26 cellular contexts compared by ENCODE assay signal in genomic region chr14:100607611-100607956, GRCh38. TPM values are rescaled to one million over a fixed set of nuclear protein-coding genes. Genes with fewer than 3 reads are reported as not detected.
DNase-seq lines count a peak whose midpoint lies in the region; ATAC-seq, FAIRE-seq and TF ChIP-seq lines count a peak whose summit lies in the region.
"Had no signal": no experiment of that assay in that cellular context is flagged by ENCODE, and none has a peak within 500 bp of the region (broad histone marks: within the 10 kb centered on the region; RNA-seq: fewer than 3 reads in every experiment).

No MANE protein-coding gene starts in this region.

- H3K18ac ChIP-seq in neuronal stem cell (ENCODE audit: low read length): peak overlapping the region; percentile 59

- H3K14ac ChIP-seq in neuronal stem cell (ENCODE audit: low read length): no peak overlapping the region

- no peak overlapping the region for H2BK12ac ChIP-seq in neuronal stem cell (ENCODE audit: low read length)

- H3K4me1 ChIP-seq in RWPE2 (ENCODE audit: insufficient read depth, poor library complexity, severe bottlenecking) (no peaks in the 10 kb centered on the region), neuronal stem cell (ENCODE audit: control insufficient read depth in 2 of 2, insufficient read depth in 1 of 2, low read depth in 1 of 2, low read length in 2 of 2) (peaks cover 9 to 10% of the 10 kb centered on the region in 2 donors), upper lobe of right lung (no peaks in the 10 kb centered on the region)
- H3K4me1 ChIP-seq: HAP-1, SJSA1 had no signal

- H4K8ac ChIP-seq in neuronal stem cell (ENCODE audit: low read depth, low read length): no peak overlapping the region

- no peak for FAIRE-seq in H54 (lab: Jason Lieb, UNC)
- FAIRE-seq: A204.1, HTR-8/SVneo had no signal

- DNase-seq in Right ventricle myocardium inferior (ENCODE audit: missing footprints) (peak; percentile 5), cardiac septum (ENCODE audit: low spot score) (no peak), RWPE2 (ENCODE audit: low spot score) (peak; percentile 69), neuronal stem cell (ENCODE audit: low spot score) (no peak), upper lobe of right lung (peak; percentile 40), H54 (ENCODE audit: insufficient read length, low spot score) (no peak)
- DNase-seq: Calu3; CD8-positive, alpha-beta memory T cell; DMS53; GDM1; IMR-90; NCI-H1105 treated with DMSO at 0.1 percent for 48 hours; NCI-H1694; NCI-H2081; NCI-H2171; NCI-H345; NCI-H524; NCI-H774; NK-92 treated with Interleukin-12 subunit alpha and Interleukin-12 subunit beta, amount 100 ng/mL, for 24 hours had no signal

- H3K9me3 ChIP-seq in RWPE2 (ENCODE audit: severe bottlenecking) (no peaks in the 10 kb centered on the region), neuronal stem cell (replicated peaks in 1 of 2; ENCODE audit: control insufficient read depth in 2 of 2, insufficient read depth in 1 of 2, low read depth in 1 of 2, low read length in 2 of 2) (no peaks in the 10 kb centered on the region), upper lobe of right lung (no peaks in the 10 kb centered on the region)
- H3K9me3 ChIP-seq: HAP-1, SJSA1 had no signal

- peak overlapping the region; percentile 77 for H2BK15ac ChIP-seq in neuronal stem cell (ENCODE audit: low read length)

- intact Hi-C loops in Right ventricle myocardium inferior (cut with DNase I) (no loop called here), cardiac septum (cut with DNase I) (no loop called here), upper lobe of right lung (cut with DNase I) (no loop called here)

- H2BK5ac ChIP-seq in neuronal stem cell (ENCODE audit: low read length): peak overlapping the region; percentile 32

- no peak for ATAC-seq in Right ventricle myocardium inferior
- ATAC-seq in RWPE2 (ENCODE audit: low read depth): no peak
- ATAC-seq in upper lobe of right lung: no peak
- ATAC-seq in HG02885 (IDR thresholded peaks at IDR 0.05; ENCODE audit: poor library complexity, unreplicated experiment): no peak

- H2BK120ac ChIP-seq in neuronal stem cell (ENCODE audit: low read depth, low read length): peak overlapping the region; percentile 87

- H2AK5ac ChIP-seq in neuronal stem cell (ENCODE audit: low read depth, low read length): peak overlapping the region; percentile 88

- peak overlapping the region; percentile 50 for H3K9ac ChIP-seq in neuronal stem cell (ENCODE audit: low read depth, low read length, poor library complexity)

- no peak overlapping the region for H2AFZ ChIP-seq in neuronal stem cell (ENCODE audit: low read length)

- H3K4me3 ChIP-seq in RWPE2 (ENCODE audit: severe bottlenecking): no peak overlapping the region
- no peak overlapping the region for H3K4me3 ChIP-seq in neuronal stem cell (ENCODE audit: low read length in 2 of 2)
- no peak overlapping the region for H3K4me3 ChIP-seq in upper lobe of right lung
- H3K4me3 ChIP-seq: HAP-1, SJSA1 had no signal

- TF ChIP-seq POLR2A in H54 (IDR thresholded peaks at IDR 0.05; ENCODE audit: low read depth, low read length): no peak

- H3K4me2 ChIP-seq in neuronal stem cell (ENCODE audit: insufficient read depth, low read length, poor library complexity, severe bottlenecking): no peak overlapping the region

- H3K36me3 ChIP-seq in RWPE2 (ENCODE audit: low read depth): no peaks in the 10 kb centered on the region
- H3K36me3 ChIP-seq in neuronal stem cell (replicated peaks in 1 of 2; ENCODE audit: control insufficient read depth in 2 of 2, insufficient read depth in 2 of 2, low read length in 2 of 2): no peaks in the 10 kb centered on the region
- no peaks in the 10 kb centered on the region for H3K36me3 ChIP-seq in upper lobe of right lung
- H3K36me3 ChIP-seq: HAP-1, SJSA1 had no signal

- TF ChIP-seq CTCF in RWPE2 (IDR thresholded peaks at IDR 0.05; ENCODE audit: poor library complexity, severe bottlenecking) (no peak), upper lobe of right lung (IDR thresholded peaks at IDR 0.05) (no peak)

- H3K27ac ChIP-seq in RWPE2 (ENCODE audit: poor library complexity, severe bottlenecking) (no peak overlapping the region), neuronal stem cell (replicated peaks; ENCODE audit: low read length) (no peak overlapping the region), upper lobe of right lung (no peak overlapping the region)
- H3K27ac ChIP-seq: C4-2B, RWPE1, SJSA1 had no signal

- H3K4ac ChIP-seq in neuronal stem cell (ENCODE audit: low read length): peak overlapping the region; percentile 72

- no CpG with 5 or more reads among the region's 10 CpGs for WGBS in neuronal stem cell (ENCODE audit: extremely low coverage in 2 of 2, insufficient read length in 2 of 2, insufficient replicate concordance in 1 of 2), 2 donors

- peak overlapping the region; percentile 26 for H3K23ac ChIP-seq in neuronal stem cell (ENCODE audit: low read depth, low read length, poor library complexity)

- H4K91ac ChIP-seq in neuronal stem cell (ENCODE audit: low read depth, low read length, poor library complexity): no peak overlapping the region

- no peaks in the 10 kb centered on the region for H3K27me3 ChIP-seq in RWPE2 (ENCODE audit: insufficient read depth, poor library complexity, severe bottlenecking)
- no peaks in the 10 kb centered on the region for H3K27me3 ChIP-seq in neuronal stem cell (ENCODE audit: control insufficient read depth in 3 of 3, insufficient read depth in 3 of 3, low read depth in 1 of 3, low read length in 3 of 3)
- no peaks in the 10 kb centered on the region for H3K27me3 ChIP-seq in upper lobe of right lung
- H3K27me3 ChIP-seq: SJSA1 had no signal

- H3K79me1 ChIP-seq in neuronal stem cell (ENCODE audit: low read depth, low read length): peaks cover 2% of the 10 kb centered on the region

RNA-seq across cellular contexts. Expression of gene BEGAIN, which starts 20.4 kb away (rescaled TPM):
- 0.68 TPM for total RNA-seq in Right ventricle myocardium inferior
- 1.2 TPM for total RNA-seq in cardiac septum
- polyA plus RNA-seq in neuronal stem cell (2013, experiment 1 of 2): 20.9 TPM
- polyA plus RNA-seq in neuronal stem cell (2013, experiment 2 of 2): 20.1 TPM
- 1.5 TPM for total RNA-seq in upper lobe of right lung
- total RNA-seq: SJSA1 had no signal

Comparison
In these comparisons a context has a peak if more than half of its experiments do, and no peak if none do; other contexts are left out.
1. DNase-seq: peak in Right ventricle myocardium inferior (single experiment), RWPE2 (single experiment) and upper lobe of right lung (single experiment); none in cardiac septum (single experiment), neuronal stem cell (single experiment) and H54 (single experiment).